ENCODE assay signal across 15 cellular contexts in genomic region chr3:17967953-17968352, GRCh38.
DNase-seq lines count a peak whose midpoint lies in the region; ATAC-seq and TF ChIP-seq lines count a peak whose summit lies in the region.
"Had no signal": no experiment of that assay in that cellular context is flagged by ENCODE, and none has a peak within 500 bp of the region (broad histone marks: within the 10 kb centered on the region; RNA-seq: fewer than 3 reads in every experiment).

No MANE protein-coding gene starts in this region.

- H3K36me3 ChIP-seq in breast epithelium (peaks cover 3% of the 10 kb centered on the region), Loucy (ENCODE audit: insufficient read depth, low read length) (no peaks in the 10 kb centered on the region), osteoblast (ENCODE audit: insufficient read depth, low read length) (no peaks in the 10 kb centered on the region), adrenal gland (replicated peaks in 1 of 2) (no peaks in the 10 kb centered on the region)

- H3K36me3 Mint-ChIP-seq in WTC11 (no peaks in the 10 kb centered on the region), mesothelial cell of epicardium (no peaks in the 10 kb centered on the region)
- H3K36me3 Mint-ChIP-seq: CD4-positive, alpha-beta memory T cell had no signal

- TF ChIP-seq POLR2A in breast epithelium (IDR thresholded peaks at IDR 0.05) = no peak
- no peak for TF ChIP-seq POLR2A in adrenal gland (IDR thresholded peaks at IDR 0.05)

- POLR2A ChIA-PET in WTC11 (lab: Charles Lee) = no interaction called here

- H3K27me3 ChIP-seq in breast epithelium (no peaks in the 10 kb centered on the region), Loucy (ENCODE audit: insufficient read depth, low read length, poor library complexity, severe bottlenecking) (no peaks in the 10 kb centered on the region), osteoblast (ENCODE audit: insufficient read depth, low read length) (no peaks in the 10 kb centered on the region), adrenal gland (no peaks in the 10 kb centered on the region)

- H3K27ac ChIP-seq in breast epithelium (no peak overlapping the region), osteoblast (ENCODE audit: low read depth, low read length) (no peak overlapping the region), adrenal gland (no peak overlapping the region)

- H3K4me3 ChIP-seq in breast epithelium = no peak overlapping the region
- H3K4me3 ChIP-seq in Loucy (ENCODE audit: low read length, poor library complexity, severe bottlenecking) = no peak overlapping the region
- H3K4me3 ChIP-seq in osteoblast (ENCODE audit: insufficient read depth, low read length) = no peak overlapping the region
- H3K4me3 ChIP-seq in adrenal gland = no peak overlapping the region

- CTCF ChIA-PET in WTC11 (lab: Charles Lee) = interaction anchor here (0.7 kb wide), 1 partner anchor 73 kb away, joined by 6 read pairs; no protein-coding TSS in a partner anchor

- H3K79me2 ChIP-seq in Loucy (ENCODE audit: insufficient read depth, low read length) (no peaks in the 10 kb centered on the region), osteoblast (ENCODE audit: insufficient read depth, low read length) (no peaks in the 10 kb centered on the region)

- intact Hi-C loops in breast epithelium (cut with DNase I; ENCODE audit: low total_unique reads) (no loop called here), adrenal gland (cut with DNase I) (no loop called here)

- H3F3A ChIP-seq in Loucy (ENCODE audit: low read depth) = no peaks in the 10 kb centered on the region

- H2AFZ ChIP-seq in Loucy (ENCODE audit: low read length) = peak overlapping the region; percentile 2; the same call in 1 of the 2 replicates
- H2AFZ ChIP-seq in osteoblast (ENCODE audit: low read length) = no peak overlapping the region

- 36 to 70% (median 50%) methylated on average over 1 of the region's 1 CpG for WGBS in adrenal gland, 4 donors

- H3K9me3 ChIP-seq in breast epithelium = no peaks in the 10 kb centered on the region
- no peaks in the 10 kb centered on the region for H3K9me3 ChIP-seq in Loucy (ENCODE audit: insufficient read depth, low read depth, low read length)
- H3K9me3 ChIP-seq in osteoblast (ENCODE audit: low read depth, low read length) = no peaks in the 10 kb centered on the region
- no peaks in the 10 kb centered on the region for H3K9me3 ChIP-seq in adrenal gland (replicated peaks in 1 of 3)

- no peak for TF ChIP-seq CTCF in breast epithelium (IDR thresholded peaks at IDR 0.05)
- no peak for TF ChIP-seq CTCF in Loucy (conservative IDR thresholded peaks at IDR 0.05; ENCODE audit: low read length)
- TF ChIP-seq CTCF in WTC11 (IDR thresholded peaks at IDR 0.05) = no peak
- TF ChIP-seq CTCF in mesothelial cell of epicardium (IDR thresholded peaks at IDR 0.05; ENCODE audit: unreplicated experiment) = no peak
- TF ChIP-seq CTCF in osteoblast (IDR thresholded peaks at IDR 0.05; ENCODE audit: extremely low read depth, low read depth, low read length) = no peak
- TF ChIP-seq CTCF in adrenal gland (IDR thresholded peaks at IDR 0.05) = no peak

- H3K9ac ChIP-seq in Loucy (ENCODE audit: low read depth, low read length, poor library complexity, severe bottlenecking) = no peak overlapping the region

- H4K20me1 ChIP-seq in Loucy (ENCODE audit: insufficient read depth, low read length, poor library complexity, severe bottlenecking) (no peaks in the 10 kb centered on the region), osteoblast (ENCODE audit: insufficient read depth, low read length) (no peaks in the 10 kb centered on the region)

- peak; percentile 62 for ATAC-seq in WTC11
- ATAC-seq: HCT116, HepG2 had no signal

- peak; percentile 6 to 82 for DNase-seq in T47D (ENCODE audit: low read depth in 1 of 2, low spot score in 1 of 2)
- no peak for DNase-seq in breast epithelium (ENCODE audit: low spot score in 2 of 2)
- DNase-seq in WTC11 (ENCODE audit: low spot score) = no peak
- no peak for DNase-seq in mesothelial cell of epicardium (ENCODE audit: low spot score in 2 of 2, unreplicated experiment in 2 of 2)
- DNase-seq in osteoblast (ENCODE audit: insufficient read length, low spot score, missing footprints) = no peak
- no peak for DNase-seq in adrenal gland
- DNase-seq in NOMO-1 (lab: John Stamatoyannopoulos, UW; ENCODE audit: unreplicated experiment in 2 of 2) = no peak
- DNase-seq: ACHN; CD4-positive, alpha-beta memory T cell; COR-L47; GF-D8 had no signal

- H3K4me3 Mint-ChIP-seq in WTC11 = no peak overlapping the region
- H3K4me3 Mint-ChIP-seq in mesothelial cell of epicardium = no peak overlapping the region
- H3K4me3 Mint-ChIP-seq: B cell; CD4-positive, alpha-beta memory T cell had no signal

- no peaks in the 10 kb centered on the region for H3K9me2 ChIP-seq in Loucy (replicated peaks; ENCODE audit: low read depth, low read length)

- no peaks in the 10 kb centered on the region for H3K4me1 ChIP-seq in breast epithelium
- H3K4me1 ChIP-seq in Loucy (ENCODE audit: insufficient read depth, low read length, poor library complexity, severe bottlenecking) = peaks cover 73% of the 10 kb centered on the region
- no peaks in the 10 kb centered on the region for H3K4me1 ChIP-seq in osteoblast (ENCODE audit: insufficient read depth, low read length)
- H3K4me1 ChIP-seq in adrenal gland (replicated peaks in 1 of 2) = no peaks in the 10 kb centered on the region

- peaks cover 23% of the 10 kb centered on the region for H3K4me1 Mint-ChIP-seq in WTC11
- H3K4me1 Mint-ChIP-seq in mesothelial cell of epicardium = peaks cover 46% of the 10 kb centered on the region
- H3K4me1 Mint-ChIP-seq: B cell; CD4-positive, alpha-beta memory T cell had no signal

- no peaks in the 10 kb centered on the region for H3K27me3 Mint-ChIP-seq in WTC11 (ENCODE audit: low read depth)
- no peaks in the 10 kb centered on the region for H3K27me3 Mint-ChIP-seq in mesothelial cell of epicardium (ENCODE audit: low read depth)

- in situ Hi-C loops in T47D (cut with HindIII; ENCODE audit: low pct_unique_long_range_greater_than_20kb, low sequenced_read_pairs) = no loop called here

- no peak overlapping the region; the same call in 1 of the 2 replicates for H3K27ac Mint-ChIP-seq in WTC11
- H3K27ac Mint-ChIP-seq in mesothelial cell of epicardium = peak overlapping the region; percentile 50
- H3K27ac Mint-ChIP-seq: B cell; CD4-positive, alpha-beta memory T cell had no signal

- H3K4me2 ChIP-seq in Loucy (ENCODE audit: low read depth, low read length, poor library complexity, severe bottlenecking) (no peak overlapping the region), osteoblast (ENCODE audit: insufficient read depth, low read length) (no peak overlapping the region)

- H3K9me3 Mint-ChIP-seq in WTC11 (no peaks in the 10 kb centered on the region), mesothelial cell of epicardium (no peaks in the 10 kb centered on the region)
- H3K9me3 Mint-ChIP-seq: CD4-positive, alpha-beta memory T cell had no signal

TF ChIP-seq in WTC11, 78 proteins besides CTCF, POLR2A, EP300 and RAD21:
- TF ChIP-seq ZNF232 (CRISPR knock-in tag; IDR thresholded peaks at IDR 0.05) (no peak), IRF1 (CRISPR knock-in tag; IDR thresholded peaks at IDR 0.05) (no peak), KAT7 (CRISPR knock-in tag; IDR thresholded peaks at IDR 0.05; ENCODE audit: borderline replicate concordance) (no peak), JAZF1 (CRISPR knock-in tag; IDR thresholded peaks at IDR 0.05) (no peak), CDX4 (CRISPR knock-in tag; IDR thresholded peaks at IDR 0.05; ENCODE audit: borderline replicate concordance) (no peak), TEAD4 (CRISPR knock-in tag; IDR thresholded peaks at IDR 0.05) (no peak), FOXJ3 (CRISPR knock-in tag; IDR thresholded peaks at IDR 0.05; ENCODE audit: borderline replicate concordance) (no peak), FOXP4 (CRISPR knock-in tag; IDR thresholded peaks at IDR 0.05) (no peak), OVOL2 (CRISPR knock-in tag; IDR thresholded peaks at IDR 0.05; ENCODE audit: borderline replicate concordance) (no peak), NFE2L1 (CRISPR knock-in tag; IDR thresholded peaks at IDR 0.05) (no peak)

Comparison
In these comparisons a context has a peak if more than half of its experiments do, and no peak if none do; other contexts are left out.
1. DNase-seq: peak in T47D (2 of 2); none in breast epithelium (0 of 2), WTC11 (single experiment), mesothelial cell of epicardium (0 of 2), osteoblast (single experiment), adrenal gland (0 of 7) and NOMO-1 (0 of 2).